7 cellular contexts compared by ENCODE assay signal in genomic region chr7:76443846-76444245, GRCh38. TPM values are rescaled to one million over a fixed set of nuclear protein-coding genes. Genes with fewer than 3 reads are reported as not detected.
DNase-seq lines count a peak whose midpoint lies in the region; ATAC-seq and TF ChIP-seq lines count a peak whose summit lies in the region.
"Not testable (repeated sequence)": the region's sequence is repeated elsewhere in the genome, so short reads cannot be mapped to it uniquely, and the experiment has no call there.

No MANE protein-coding gene starts in this region.

- H3K27me3 ChIP-seq in mammary epithelial cell (ENCODE audit: insufficient read depth, low read length); naive thymus-derived CD4-positive, alpha-beta T cell (ENCODE audit: control insufficient read depth in 2 of 2, insufficient read depth in 2 of 2, low read length in 2 of 2): not testable (repeated sequence)

- H2AFZ ChIP-seq in mammary epithelial cell (ENCODE audit: low read depth, low read length), result not testable (repeated sequence)

- CTCF ChIA-PET in activated CD4-positive, alpha-beta T cell treated with anti-CD3 and anti-CD28 coated beads for 36 hours (lab: Charles Lee); mammary epithelial cell (lab: Charles Lee; ENCODE audit: low non-redundant PET); naive thymus-derived CD4-positive, alpha-beta T cell (lab: Charles Lee): not testable (repeated sequence)

- TF ChIP-seq CTCF in mammary epithelial cell (conservative IDR thresholded peaks at IDR 0.05 in 1 of 2, IDR thresholded peaks at IDR 0.05 in 1 of 2; ENCODE audit: extremely low read depth in 1 of 2, insufficient read depth in 1 of 2, low read depth in 1 of 2, low read length in 2 of 2), result not testable (repeated sequence)

- H4K20me1 ChIP-seq in mammary epithelial cell (ENCODE audit: insufficient read depth, low read length), result not testable (repeated sequence)

- H3K27ac Mint-ChIP-seq in activated CD4-positive, alpha-beta T cell treated with anti-CD3 and anti-CD28 coated beads for 36 hours, result not testable (repeated sequence)
- H3K27ac Mint-ChIP-seq in activated T-cell treated with anti-CD3 and anti-CD28 coated beads, Interleukin-2, amount 50 U/mL, for 72 hours, result peak overlapping the region; percentile 39
- peak overlapping the region in 8 of 9 donors; percentile 15 to 88 (median 72) for H3K27ac Mint-ChIP-seq in naive thymus-derived CD4-positive, alpha-beta T cell

- DNase-seq in NCI-H774 (lab: John Stamatoyannopoulos, UW) (peak; percentile 6), mammary epithelial cell (peak; percentile 52)
- peak; percentile 22 for DNase-seq in activated CD4-positive, alpha-beta T cell treated with anti-CD3 and anti-CD28 coated beads for 36 hours
- peak; percentile 12 to 22 for DNase-seq in activated T-cell treated with anti-CD3 and anti-CD28 coated beads, Interleukin-2, amount 50 U/mL, for 72 hours
- peak in 6 of 9 donors; percentile 44 to 57 (median 52) for DNase-seq in naive thymus-derived CD4-positive, alpha-beta T cell

- H3K4me2 ChIP-seq in mammary epithelial cell (ENCODE audit: insufficient read depth, low read depth, low read length), result not testable (repeated sequence)

- not testable (repeated sequence) for BruUV-seq in mammary epithelial cell (replicated peaks; lab: Mats Ljungman, UMichigan)

- 3% methylated on average over 7 of the region's 12 CpGs for WGBS in mammary epithelial cell (ENCODE audit: low coverage, missing lambda C conversion rate)

- H3K79me2 ChIP-seq in mammary epithelial cell (ENCODE audit: insufficient read depth, low read length), result not testable (repeated sequence)

- H3K36me3 ChIP-seq in mammary epithelial cell (ENCODE audit: insufficient read depth, low read length); naive thymus-derived CD4-positive, alpha-beta T cell (ENCODE audit: control insufficient read depth in 2 of 3, insufficient read depth in 3 of 3, low read length in 3 of 3): not testable (repeated sequence)

- not testable (repeated sequence) for H3K36me3 Mint-ChIP-seq in activated CD4-positive, alpha-beta T cell treated with anti-CD3 and anti-CD28 coated beads for 36 hours (ENCODE audit: low read depth); activated T-cell treated with anti-CD3 and anti-CD28 coated beads, Interleukin-2, amount 50 U/mL, for 72 hours (ENCODE audit: insufficient read depth in 2 of 2); naive thymus-derived CD4-positive, alpha-beta T cell

- in situ Hi-C loops in mammary epithelial cell (cut with MboI; ENCODE audit: low sequenced_read_pairs in 2 of 2), result loop anchor here in 1 of 2 donors (10.0 kb wide), 1 partner anchor 161 kb away; no protein-coding TSS in a partner anchor

- H3K27ac ChIP-seq in mammary epithelial cell (ENCODE audit: insufficient read depth, low read depth, low read length), result peak overlapping the region; percentile 15
- H3K27ac ChIP-seq in naive thymus-derived CD4-positive, alpha-beta T cell (ENCODE audit: low read depth, low read length), result not testable (repeated sequence)

- H3K4me3 ChIP-seq in mammary epithelial cell (replicated peaks in 1 of 3; ENCODE audit: insufficient read depth in 1 of 3, low read depth in 2 of 3, low read length in 3 of 3); naive thymus-derived CD4-positive, alpha-beta T cell (ENCODE audit: low read length): not testable (repeated sequence)

- intact Hi-C loops in activated CD4-positive, alpha-beta T cell treated with anti-CD3 and anti-CD28 coated beads for 36 hours (cut with DNase I, micrococcal nuclease); mammary epithelial cell (cut with micrococcal nuclease); naive thymus-derived CD4-positive, alpha-beta T cell (cut with micrococcal nuclease): not testable (repeated sequence)

- POLR2A ChIA-PET in activated CD4-positive, alpha-beta T cell treated with anti-CD3 and anti-CD28 coated beads for 36 hours (lab: Charles Lee); naive thymus-derived CD4-positive, alpha-beta T cell (lab: Charles Lee): not testable (repeated sequence)

- H3K4me1 ChIP-seq in mammary epithelial cell (ENCODE audit: insufficient read depth, low read length), result not testable (repeated sequence)
- H3K4me1 ChIP-seq in naive thymus-derived CD4-positive, alpha-beta T cell (ENCODE audit: control insufficient read depth in 2 of 2, insufficient read depth in 2 of 2, low read length in 2 of 2), result peaks cover 0 to 17% of the 10 kb centered on the region in 2 donors

- not testable (repeated sequence) for H3K9me3 ChIP-seq in mammary epithelial cell (replicated peaks; ENCODE audit: insufficient read depth, low read length); naive thymus-derived CD4-positive, alpha-beta T cell (ENCODE audit: control insufficient read depth in 2 of 3, low read length in 3 of 3)

- H3K9ac ChIP-seq in mammary epithelial cell (ENCODE audit: insufficient read depth, low read length), result not testable (repeated sequence)

- not testable (repeated sequence) for H3K4me3 Mint-ChIP-seq in activated CD4-positive, alpha-beta T cell treated with anti-CD3 and anti-CD28 coated beads for 36 hours
- H3K4me3 Mint-ChIP-seq in activated T-cell treated with anti-CD3 and anti-CD28 coated beads, Interleukin-2, amount 50 U/mL, for 72 hours, result peak overlapping the region in 1 of 2 donors; percentile 26
- peak overlapping the region; percentile 38 to 80 (median 64) for H3K4me3 Mint-ChIP-seq in naive thymus-derived CD4-positive, alpha-beta T cell

- dilution Hi-C loops in mammary epithelial cell (cut with HindIII; ENCODE audit: low sequenced_read_pairs), result not testable (repeated sequence)

- H3K27me3 Mint-ChIP-seq in activated CD4-positive, alpha-beta T cell treated with anti-CD3 and anti-CD28 coated beads for 36 hours; activated T-cell treated with anti-CD3 and anti-CD28 coated beads, Interleukin-2, amount 50 U/mL, for 72 hours (ENCODE audit: low read depth); naive thymus-derived CD4-positive, alpha-beta T cell: not testable (repeated sequence)

- H3K4me1 Mint-ChIP-seq in activated CD4-positive, alpha-beta T cell treated with anti-CD3 and anti-CD28 coated beads for 36 hours, result peaks cover 14% of the 10 kb centered on the region
- H3K4me1 Mint-ChIP-seq in activated T-cell treated with anti-CD3 and anti-CD28 coated beads, Interleukin-2, amount 50 U/mL, for 72 hours (ENCODE audit: low read depth), result not testable (repeated sequence)
- peaks cover 0 to 22% (median 12%) of the 10 kb centered on the region in 7 donors for H3K4me1 Mint-ChIP-seq in naive thymus-derived CD4-positive, alpha-beta T cell

- not testable (repeated sequence) for H3K9me3 Mint-ChIP-seq in activated CD4-positive, alpha-beta T cell treated with anti-CD3 and anti-CD28 coated beads for 36 hours (ENCODE audit: low read depth); activated T-cell treated with anti-CD3 and anti-CD28 coated beads, Interleukin-2, amount 50 U/mL, for 72 hours; naive thymus-derived CD4-positive, alpha-beta T cell

- ATAC-seq in GM18868 (IDR thresholded peaks at IDR 0.05; ENCODE audit: unreplicated experiment) (peak; percentile 72), HG03064 (IDR thresholded peaks at IDR 0.05; ENCODE audit: low read depth, unreplicated experiment) (peak; percentile 43)
- ATAC-seq in activated CD4-positive, alpha-beta T cell treated with anti-CD3 and anti-CD28 coated beads for 36 hours, result peak; percentile 42
- peak; percentile 76 for ATAC-seq in activated T-cell treated with anti-CD3 and anti-CD28 coated beads, Interleukin-2, amount 50 U/mL, for 72 hours (replicated peaks in 1 of 2)
- ATAC-seq in naive thymus-derived CD4-positive, alpha-beta T cell, result peak; percentile 73

RNA-seq across cellular contexts. Expression of gene DTX2, which starts 17.7 kb away (rescaled TPM):
- 10 to 100 TPM; 17.4 to 22.4 TPM for total RNA-seq in activated CD4-positive, alpha-beta T cell treated with anti-CD3 and anti-CD28 coated beads for 36 hours
- total RNA-seq in activated T-cell treated with anti-CD3 and anti-CD28 coated beads, Interleukin-2, amount 50 U/mL, for 72 hours, result 10 to 100 TPM; 40.6 to 49.4 TPM
- total RNA-seq in mammary epithelial cell, result 10 to 100 TPM; 17.7 to 63.4 TPM
- polyA plus RNA-seq in mammary epithelial cell, result 12.3 TPM
- polyA minus RNA-seq in mammary epithelial cell, result 38.8 TPM
- total RNA-seq in naive thymus-derived CD4-positive, alpha-beta T cell, result 10 to 100 TPM; 31.0 to 44.8 (median 41.2) TPM
- polyA plus RNA-seq in naive thymus-derived CD4-positive, alpha-beta T cell, result 10 to 100 TPM; 12.0 to 18.8 TPM

RNA-seq across cellular contexts. Expression of gene ZP3, which starts 19.1 kb away (rescaled TPM):
- total RNA-seq in activated CD4-positive, alpha-beta T cell treated with anti-CD3 and anti-CD28 coated beads for 36 hours, result 1 to 10 TPM; 7.0 to 7.9 TPM
- 10 to 100 TPM in 1 of 2 donors, 1 to 10 TPM in 1; 7.7 to 11.8 TPM for total RNA-seq in activated T-cell treated with anti-CD3 and anti-CD28 coated beads, Interleukin-2, amount 50 U/mL, for 72 hours
- 10 to 100 TPM; 10.2 to 13.1 TPM for total RNA-seq in mammary epithelial cell
- polyA plus RNA-seq in mammary epithelial cell, result 3.1 TPM
- polyA minus RNA-seq in mammary epithelial cell, result 41.8 TPM
- total RNA-seq in naive thymus-derived CD4-positive, alpha-beta T cell, result 10 to 100 TPM in 1 of 5 experiments, 1 to 10 TPM in 4; 2.6 to 16.7 (median 5.3) TPM
- 10 to 100 TPM in 1 of 2 donors, 1 to 10 TPM in 1; 9.9 to 10.7 TPM for polyA plus RNA-seq in naive thymus-derived CD4-positive, alpha-beta T cell

RNA-seq across cellular contexts. Expression of gene SSC4D, which starts 34.3 kb away (rescaled TPM):
- under 1 TPM; 0.79 to 0.91 TPM for total RNA-seq in activated CD4-positive, alpha-beta T cell treated with anti-CD3 and anti-CD28 coated beads for 36 hours
- 1 to 10 TPM in 1 of 2 donors, under 1 TPM in 1; 0.60 to 1.0 TPM for total RNA-seq in activated T-cell treated with anti-CD3 and anti-CD28 coated beads, Interleukin-2, amount 50 U/mL, for 72 hours
- total RNA-seq in mammary epithelial cell, result 1 to 10 TPM in 1 of 2 donors, under 1 TPM in 1; 0.42 to 1.3 TPM
- 0.93 TPM for polyA plus RNA-seq in mammary epithelial cell
- polyA minus RNA-seq in mammary epithelial cell, result not detected
- total RNA-seq in naive thymus-derived CD4-positive, alpha-beta T cell, result under 1 TPM in 1 of 5 experiments, not detected in 4; 0.24 TPM
- under 1 TPM in 1 of 2 donors, not detected in 1; 0.35 TPM for polyA plus RNA-seq in naive thymus-derived CD4-positive, alpha-beta T cell
